ENCODE assay signal across 12 cellular contexts in genomic region chr20:57810511-57811372, GRCh38.
DNase-seq lines count a peak whose midpoint lies in the region; ATAC-seq and TF ChIP-seq lines count a peak whose summit lies in the region.
"Had no signal": no experiment of that assay in that cellular context is flagged by ENCODE, and none has a peak within 500 bp of the region (broad histone marks: within the 10 kb centered on the region; RNA-seq: fewer than 3 reads in every experiment).

No MANE protein-coding gene starts in this region.

- no peak for TF ChIP-seq POLR2A in breast epithelium (IDR thresholded peaks at IDR 0.05)

- H3K4me3 ChIP-seq in breast epithelium, result no peak overlapping the region
- H3K4me3 ChIP-seq in choroid plexus epithelial cell (ENCODE audit: low read depth, low read length), result no peak overlapping the region
- no peak overlapping the region for H3K4me3 ChIP-seq in right atrium auricular region
- H3K4me3 ChIP-seq: skin epidermis had no signal

- no peaks in the 10 kb centered on the region for H3K9me3 ChIP-seq in breast epithelium
- H3K9me3 ChIP-seq in right atrium auricular region, result no peaks in the 10 kb centered on the region

- CTCF ChIA-PET in MCF 10A (lab: Yijun Ruan, JAX), result interaction anchor here (0.5 to 1.1 kb wide), 5 partner anchors 26 to 425 kb away, joined by 3 to 4 read pairs (median 3); no protein-coding TSS in a partner anchor

- no peak overlapping the region for H3K4me3 Mint-ChIP-seq in MCF 10A (ENCODE audit: unreplicated experiment)
- H3K4me3 Mint-ChIP-seq in mesothelial cell of epicardium, result no peak overlapping the region
- H3K4me3 Mint-ChIP-seq: natural killer cell had no signal

- H3K27me3 ChIP-seq in breast epithelium (no peaks in the 10 kb centered on the region), right atrium auricular region (no peaks in the 10 kb centered on the region)

- intact Hi-C loops in MCF 10A (cut with micrococcal nuclease), result no loop called here
- intact Hi-C loops in breast epithelium (cut with DNase I; ENCODE audit: low total_unique reads), result no loop called here

- BruUV-seq in MCF 10A (replicated peaks; lab: Mats Ljungman, UMichigan), result no TSS peak

- H3K27ac Mint-ChIP-seq in MCF 10A (ENCODE audit: low read depth, unreplicated experiment) (no peak overlapping the region), mesothelial cell of epicardium (peak overlapping the region; percentile 15)

- DNase-seq in MCF 10A (ENCODE audit: unreplicated experiment) (peak; percentile 37), breast epithelium (ENCODE audit: low spot score in 2 of 2) (no peak), choroid plexus epithelial cell (ENCODE audit: low read depth) (peak; percentile 19), mesothelial cell of epicardium (ENCODE audit: low spot score in 2 of 2, unreplicated experiment in 2 of 2) (no peak), MV-4-11 (lab: John Stamatoyannopoulos, UW) (no peak), right atrium auricular region (ENCODE audit: low spot score) (no peak), NK-92 (lab: John Stamatoyannopoulos, UW; ENCODE audit: unreplicated experiment) (no peak)
- no peak for DNase-seq in stimulated activated naive CD8-positive, alpha-beta T cell treated with anti-CD3 and anti-CD28 coated beads, Interleukin-15, Interleukin-2, amounts not matched to agents 100 U/mL and 50 U/mL, for 24 hours
- DNase-seq: natural killer cell, NCI-H1694, NCI-H774 had no signal

- H3K27ac ChIP-seq in breast epithelium (no peak overlapping the region), right atrium auricular region (no peak overlapping the region)
- H3K27ac ChIP-seq: skin epidermis had no signal

- H3K9me3 Mint-ChIP-seq in MCF 10A (ENCODE audit: unreplicated experiment), result no peaks in the 10 kb centered on the region
- H3K9me3 Mint-ChIP-seq in mesothelial cell of epicardium, result no peaks in the 10 kb centered on the region
- H3K9me3 Mint-ChIP-seq: natural killer cell had no signal

- no peaks in the 10 kb centered on the region for H3K4me1 ChIP-seq in breast epithelium
- peaks cover 0 to 12% of the 10 kb centered on the region in 2 donors for H3K4me1 ChIP-seq in right atrium auricular region

- H3K36me3 Mint-ChIP-seq in MCF 10A (ENCODE audit: insufficient read depth, unreplicated experiment), result no peaks in the 10 kb centered on the region
- H3K36me3 Mint-ChIP-seq in mesothelial cell of epicardium, result no peaks in the 10 kb centered on the region
- H3K36me3 Mint-ChIP-seq: natural killer cell had no signal

- no peaks in the 10 kb centered on the region for H3K36me3 ChIP-seq in breast epithelium
- no peaks in the 10 kb centered on the region for H3K36me3 ChIP-seq in right atrium auricular region

- peaks cover 11% of the 10 kb centered on the region for H3K4me1 Mint-ChIP-seq in MCF 10A (ENCODE audit: insufficient read depth, unreplicated experiment)
- H3K4me1 Mint-ChIP-seq in mesothelial cell of epicardium, result peaks cover 45% of the 10 kb centered on the region
- H3K4me1 Mint-ChIP-seq: natural killer cell had no signal

- TF ChIP-seq CTCF in MCF 10A (IDR thresholded peaks at IDR 0.05; ENCODE audit: unreplicated experiment) (no peak), breast epithelium (IDR thresholded peaks at IDR 0.05) (no peak), choroid plexus epithelial cell (conservative IDR thresholded peaks at IDR 0.05; ENCODE audit: low read depth, low read length) (no peak), mesothelial cell of epicardium (IDR thresholded peaks at IDR 0.05; ENCODE audit: unreplicated experiment) (no peak), right atrium auricular region (IDR thresholded peaks at IDR 0.05) (no peak)

- ATAC-seq in stimulated activated naive CD8-positive, alpha-beta T cell treated with anti-CD3 and anti-CD28 coated beads, Interleukin-15, Interleukin-2, amounts not matched to agents 100 U/mL and 50 U/mL, for 24 hours, result no peak
- ATAC-seq: natural killer cell had no signal

- POLR2A ChIA-PET in MCF 10A (lab: Yijun Ruan, JAX), result interaction anchor here (0.8 to 1.6 kb wide), 5 partner anchors 13 to 114 kb away, joined by 3 to 5 read pairs (median 4); no protein-coding TSS in a partner anchor

- H3K27me3 Mint-ChIP-seq in MCF 10A (ENCODE audit: insufficient read depth, unreplicated experiment) (peaks cover 12% of the 10 kb centered on the region), mesothelial cell of epicardium (ENCODE audit: low read depth) (no peaks in the 10 kb centered on the region)

Comparison
In these comparisons a context has a peak if more than half of its experiments do, and no peak if none do; other contexts are left out.
1. DNase-seq: peak in MCF 10A (single experiment) and choroid plexus epithelial cell (single experiment); none in breast epithelium (0 of 2), mesothelial cell of epicardium (0 of 2), stimulated activated naive CD8-positive, alpha-beta T cell treated with anti-CD3 and anti-CD28 coated beads, Interleukin-15, Interleukin-2, amounts not matched to agents 100 U/mL and 50 U/mL, for 24 hours (single experiment), MV-4-11 (single experiment), right atrium auricular region (single experiment) and NK-92 (single experiment).